1 cellular context compared by ENCODE assay signal in genomic region chr3:186937017-186937875, GRCh38.
TF ChIP-seq lines count a peak whose summit lies in the region.

No MANE protein-coding gene starts in this region.

TF ChIP-seq in K562, 482 proteins besides CTCF, POLR2A, EP300 and RAD21 (continued from another document):
- TF ChIP-seq ZNF639 (CRISPR knock-in tag; conservative IDR thresholded peaks at IDR 0.05 in 1 of 2, IDR thresholded peaks at IDR 0.05 in 1 of 2) = peak in 1 of 2 experiments; percentile 34; a peak in 1 of 4 replicates
- TF ChIP-seq L3MBTL2 (IDR thresholded peaks at IDR 0.05) = peak; percentile 13; the same call in 1 of the 2 replicates
- TF ChIP-seq ESRRA (IDR thresholded peaks at IDR 0.05; ENCODE audit: borderline replicate concordance, low read depth) = peak; percentile 92
- TF ChIP-seq RFX5 (IDR thresholded peaks at IDR 0.05; ENCODE audit: low read depth, low read length) = no peak
- no peak for TF ChIP-seq MEF2D (tag; conservative IDR thresholded peaks at IDR 0.05; ENCODE audit: low read depth)
- no peak for TF ChIP-seq MECOM (CRISPR knock-in tag; IDR thresholded peaks at IDR 0.05)
- TF ChIP-seq SMAD4 (CRISPR knock-in tag; conservative IDR thresholded peaks at IDR 0.05) = no peak
- TF ChIP-seq TCF15 (CRISPR knock-in tag; IDR thresholded peaks at IDR 0.05) = no peak
- TF ChIP-seq ZNF695 (CRISPR knock-in tag; IDR thresholded peaks at IDR 0.05) = no peak
- TF ChIP-seq DACH1 (IDR thresholded peaks at IDR 0.05; ENCODE audit: partially characterized antibody) = peak; percentile 68
- 0 out of 2 replicates have a peak, but pooled peaks have one; percentile 24 for TF ChIP-seq RBFOX2 (IDR thresholded peaks at IDR 0.05; ENCODE audit: low read depth, low read length)
- no peak for TF ChIP-seq KLF13 (tag; IDR thresholded peaks at IDR 0.05; ENCODE audit: borderline replicate concordance, low read depth)
- peak; percentile 41; the same call in 1 of the 2 replicates for TF ChIP-seq ZBTB33 (CRISPR knock-in tag; IDR thresholded peaks at IDR 0.05)
- peak; percentile 18; the same call in 1 of the 2 replicates for TF ChIP-seq DMBX1 (CRISPR knock-in tag; IDR thresholded peaks at IDR 0.05; ENCODE audit: borderline replicate concordance)
